Comparison of ENCODE assay signal across 9 cellular contexts in genomic region chr12:31832740-31833540, GRCh38.
DNase-seq lines count a peak whose midpoint lies in the region; ATAC-seq and TF ChIP-seq lines count a peak whose summit lies in the region.
"Had no signal": no experiment of that assay in that cellular context is flagged by ENCODE, and none has a peak within 500 bp of the region (broad histone marks: within the 10 kb centered on the region; RNA-seq: fewer than 3 reads in every experiment).

No MANE protein-coding gene starts in this region.

- peaks cover 90 to 99% (median 94%) of the 10 kb centered on the region in 11 experiments for H3K9me3 ChIP-seq in BLaER1 treated with 17β-estradiol and CSF1 and Interleukin-3, amounts not matched to agents 10 nM and 100 nM (replicated peaks in 1 of 11)
- H3K9me3 ChIP-seq in SU-DHL-6 (ENCODE audit: insufficient read depth, low read length): no peaks in the 10 kb centered on the region
- H3K9me3 ChIP-seq in sigmoid colon: peaks cover 0 to 3% (median 0%) of the 10 kb centered on the region in 4 donors
- H3K9me3 ChIP-seq in breast epithelium: peaks cover 11 to 12% of the 10 kb centered on the region in 2 donors

- TF ChIP-seq EP300 in sigmoid colon (IDR thresholded peaks at IDR 0.05): no peak

- ATAC-seq in GM21717 (IDR thresholded peaks at IDR 0.05; ENCODE audit: unreplicated experiment) (peak; percentile 72), left cardiac atrium (peak; percentile 23 to 80)

- peak overlapping the region; percentile 34 to 84 (median 72) for H3K4me2 ChIP-seq in BLaER1 treated with 17β-estradiol and CSF1 and Interleukin-3, amounts not matched to agents 10 nM and 100 nM
- H3K4me2 ChIP-seq in SU-DHL-6 (ENCODE audit: low read depth, low read length, poor library complexity, severe bottlenecking): peak overlapping the region; percentile 43
- H3K4me2 ChIP-seq: KMS-11 had no signal

- WGBS in sigmoid colon, 2 donors: 53 to 79% methylated on average over 7 of the region's 7 CpGs

- TF ChIP-seq CTCF in SU-DHL-6 (IDR thresholded peaks at IDR 0.05; ENCODE audit: insufficient read depth, low read length, poor library complexity, severe bottlenecking): no peak
- TF ChIP-seq CTCF in sigmoid colon (IDR thresholded peaks at IDR 0.05): no peak
- no peak for TF ChIP-seq CTCF in breast epithelium (IDR thresholded peaks at IDR 0.05)

- peak overlapping the region; percentile 72 to 93 (median 83) for H3K27ac ChIP-seq in BLaER1 treated with 17β-estradiol and CSF1 and Interleukin-3, amounts not matched to agents 10 nM and 100 nM
- peak overlapping the region; percentile 81 for H3K27ac ChIP-seq in SU-DHL-6 (ENCODE audit: low read depth, low read length)
- H3K27ac ChIP-seq in sigmoid colon: no peak overlapping the region
- H3K27ac ChIP-seq in breast epithelium: no peak overlapping the region
- H3K27ac ChIP-seq: KMS-11 had no signal

- peak overlapping the region; percentile 49 for H2AFZ ChIP-seq in SU-DHL-6 (ENCODE audit: low read depth, low read length, severe bottlenecking)

- no peaks in the 10 kb centered on the region for H4K20me1 ChIP-seq in BLaER1 treated with 17β-estradiol and CSF1 and Interleukin-3, amounts not matched to agents 10 nM and 100 nM
- no peaks in the 10 kb centered on the region for H4K20me1 ChIP-seq in SU-DHL-6 (ENCODE audit: low read depth, low read length)

- peaks cover 21% of the 10 kb centered on the region; the same call in 1 of the 2 replicates for H3F3A ChIP-seq in SU-DHL-6 (ENCODE audit: insufficient read depth)

- H3K4me1 ChIP-seq in BLaER1 treated with 17β-estradiol and CSF1 and Interleukin-3, amounts not matched to agents 10 nM and 100 nM: peaks cover 24 to 47% (median 35%) of the 10 kb centered on the region in 10 experiments
- H3K4me1 ChIP-seq in sigmoid colon (no peaks in the 10 kb centered on the region), breast epithelium (no peaks in the 10 kb centered on the region)

- H3K79me2 ChIP-seq in SU-DHL-6 (ENCODE audit: insufficient read depth, low read length): no peaks in the 10 kb centered on the region

- no peaks in the 10 kb centered on the region for H3K27me3 ChIP-seq in BLaER1 treated with 17β-estradiol and CSF1 and Interleukin-3, amounts not matched to agents 10 nM and 100 nM
- H3K27me3 ChIP-seq in SU-DHL-6 (ENCODE audit: low read length) (no peaks in the 10 kb centered on the region), sigmoid colon (no peaks in the 10 kb centered on the region), breast epithelium (no peaks in the 10 kb centered on the region)

- H3K4me3 ChIP-seq in BLaER1 treated with 17β-estradiol and CSF1 and Interleukin-3, amounts not matched to agents 10 nM and 100 nM: peak overlapping the region in 6 of 10 experiments; percentile 2 to 57 (median 43); a peak in 9 of 20 replicates
- H3K4me3 ChIP-seq in SU-DHL-6 (ENCODE audit: insufficient read depth, low read length, poor library complexity, severe bottlenecking) (no peak overlapping the region), sigmoid colon (no peak overlapping the region), breast epithelium (no peak overlapping the region)

- no peak for TF ChIP-seq POLR2A in sigmoid colon (IDR thresholded peaks at IDR 0.05)
- TF ChIP-seq POLR2A in breast epithelium (IDR thresholded peaks at IDR 0.05): no peak

- DNase-seq in left cardiac atrium (no peak), sigmoid colon (no peak), breast epithelium (ENCODE audit: low spot score in 2 of 2) (no peak), NK-92 (lab: John Stamatoyannopoulos, UW; ENCODE audit: unreplicated experiment) (no peak), NCI-H128 (lab: John Stamatoyannopoulos, UW; ENCODE audit: unreplicated experiment) (no peak)

- H3K9me2 ChIP-seq in SU-DHL-6 (replicated peaks; ENCODE audit: insufficient read depth, low read length): no peaks in the 10 kb centered on the region

- peaks cover 0 to 12% (median 0%) of the 10 kb centered on the region in 11 experiments; a peak in 4 of 22 replicates for H3K36me3 ChIP-seq in BLaER1 treated with 17β-estradiol and CSF1 and Interleukin-3, amounts not matched to agents 10 nM and 100 nM
- H3K36me3 ChIP-seq in SU-DHL-6 (ENCODE audit: low read length): no peaks in the 10 kb centered on the region
- H3K36me3 ChIP-seq in sigmoid colon: no peaks in the 10 kb centered on the region
- no peaks in the 10 kb centered on the region for H3K36me3 ChIP-seq in breast epithelium

- intact Hi-C loops in left cardiac atrium (cut with DNase I): no loop called here
- intact Hi-C loops in sigmoid colon (cut with DNase I): no loop called here
- intact Hi-C loops in breast epithelium (cut with DNase I; ENCODE audit: low total_unique reads): no loop called here

- peak overlapping the region; percentile 40 to 76 (median 64); a peak in 19 of 22 replicates for H3K9ac ChIP-seq in BLaER1 treated with 17β-estradiol and CSF1 and Interleukin-3, amounts not matched to agents 10 nM and 100 nM
- H3K9ac ChIP-seq in SU-DHL-6 (ENCODE audit: low read length): peak overlapping the region; percentile 19
- H3K9ac ChIP-seq: KMS-11 had no signal

Comparison
In these comparisons a context has a peak if more than half of its experiments do, and no peak if none do; other contexts are left out.
1. H3K27ac ChIP-seq: peak in BLaER1 treated with 17β-estradiol and CSF1 and Interleukin-3, amounts not matched to agents 10 nM and 100 nM (11 of 11) and SU-DHL-6 (single experiment); none in sigmoid colon (0 of 4) and breast epithelium (0 of 2).
2. H3K4me3 ChIP-seq: peak in BLaER1 treated with 17β-estradiol and CSF1 and Interleukin-3, amounts not matched to agents 10 nM and 100 nM (6 of 10); none in SU-DHL-6 (single experiment), sigmoid colon (0 of 4) and breast epithelium (0 of 3).